11 cellular contexts compared by ENCODE assay signal in genomic region chr6:83183082-83183828, GRCh38. TPM values are rescaled to one million over a fixed set of nuclear protein-coding genes. Genes with fewer than 3 reads are reported as not detected.
DNase-seq lines count a peak whose midpoint lies in the region; TF ChIP-seq lines count a peak whose summit lies in the region.
"Had no signal": no experiment of that assay in that cellular context is flagged by ENCODE, and none has a peak within 500 bp of the region (broad histone marks: within the 10 kb centered on the region; RNA-seq: fewer than 3 reads in every experiment).

No MANE protein-coding gene starts in this region.

- peaks cover 81 to 82% of the 10 kb centered on the region in 2 experiments for H3K36me3 ChIP-seq in SK-N-SH (replicated peaks in 1 of 2; ENCODE audit: control insufficient read depth in 1 of 2, insufficient read depth in 2 of 2, low read length in 1 of 2)
- peaks cover 25% of the 10 kb centered on the region for H3K36me3 ChIP-seq in CD8-positive, alpha-beta memory T cell (ENCODE audit: insufficient read depth, low read length)
- peaks cover 15% of the 10 kb centered on the region for H3K36me3 ChIP-seq in H7 (replicated peaks; ENCODE audit: control insufficient read depth, insufficient read depth, low read length)

- TF ChIP-seq CTCF in SK-N-SH (IDR thresholded peaks at IDR 0.05): no peak
- no peak for TF ChIP-seq CTCF in fibroblast of mammary gland (conservative IDR thresholded peaks at IDR 0.05; ENCODE audit: control insufficient read depth, insufficient read depth, low read depth, low read length)
- no peak for TF ChIP-seq CTCF in osteocyte (IDR thresholded peaks at IDR 0.05)

- peak overlapping the region; percentile 24; the same call in 1 of the 2 replicates for H3K9ac ChIP-seq in SK-N-SH

- no peaks in the 10 kb centered on the region for H3K27me3 Mint-ChIP-seq in osteocyte (ENCODE audit: unreplicated experiment)
- no peaks in the 10 kb centered on the region for H3K27me3 Mint-ChIP-seq in activated CD4-positive, alpha-beta memory T cell treated with anti-CD3 and anti-CD28 coated beads for 36 hours
- H3K27me3 Mint-ChIP-seq in CD8-positive, alpha-beta memory T cell: no peaks in the 10 kb centered on the region

- no peak overlapping the region for H3K4me3 Mint-ChIP-seq in osteocyte (ENCODE audit: unreplicated experiment)
- no peak overlapping the region for H3K4me3 Mint-ChIP-seq in activated CD4-positive, alpha-beta memory T cell treated with anti-CD3 and anti-CD28 coated beads for 36 hours
- H3K4me3 Mint-ChIP-seq in CD8-positive, alpha-beta memory T cell: no peak overlapping the region
- H3K4me3 Mint-ChIP-seq: GM23338 had no signal

- H3K36me3 Mint-ChIP-seq in osteocyte (ENCODE audit: unreplicated experiment): peaks cover 54% of the 10 kb centered on the region
- H3K36me3 Mint-ChIP-seq in activated CD4-positive, alpha-beta memory T cell treated with anti-CD3 and anti-CD28 coated beads for 36 hours: peaks cover 40% of the 10 kb centered on the region
- H3K36me3 Mint-ChIP-seq in CD8-positive, alpha-beta memory T cell: peaks cover 5 to 74% (median 24%) of the 10 kb centered on the region in 3 donors

- peak overlapping the region in 1 of 2 experiments; percentile 3; a peak in 1 of 4 replicates for H3K4me3 ChIP-seq in SK-N-SH (ENCODE audit: low read depth in 2 of 2, low read length in 1 of 2)
- H3K4me3 ChIP-seq in fibroblast of mammary gland (ENCODE audit: control insufficient read depth, low read depth, low read length): no peak overlapping the region
- no peak overlapping the region for H3K4me3 ChIP-seq in CD8-positive, alpha-beta memory T cell (ENCODE audit: low read length)
- no peak overlapping the region for H3K4me3 ChIP-seq in H7 (ENCODE audit: insufficient read depth, low read depth, low read length)
- H3K4me3 ChIP-seq: cardiac muscle cell, GM23338 had no signal

- peak overlapping the region; percentile 50; the same call in 1 of the 2 replicates for H3K4me2 ChIP-seq in SK-N-SH
- H3K4me2 ChIP-seq: GM23338 had no signal

- H3K9me2 ChIP-seq in SK-N-SH: no peaks in the 10 kb centered on the region

- no peaks in the 10 kb centered on the region for H3K9me3 Mint-ChIP-seq in osteocyte (ENCODE audit: unreplicated experiment)
- no peaks in the 10 kb centered on the region for H3K9me3 Mint-ChIP-seq in activated CD4-positive, alpha-beta memory T cell treated with anti-CD3 and anti-CD28 coated beads for 36 hours
- no peaks in the 10 kb centered on the region for H3K9me3 Mint-ChIP-seq in CD8-positive, alpha-beta memory T cell
- H3K9me3 Mint-ChIP-seq: GM23338 had no signal

- POLR2A ChIA-PET in SK-N-SH (lab: Yijun Ruan, JAX): no interaction called here
- POLR2A ChIA-PET in activated CD4-positive, alpha-beta memory T cell treated with anti-CD3 and anti-CD28 coated beads for 36 hours (lab: Charles Lee): interaction anchor here (0.6 to 0.7 kb wide), 2 partner anchors 8 to 466 kb away, joined by 3 to 4 read pairs; no protein-coding TSS in a partner anchor
- POLR2A ChIA-PET in CD8-positive, alpha-beta memory T cell (lab: Charles Lee): no interaction called here

- DNase-seq in EL (peak; percentile 98), SK-N-SH (no peak), fibroblast of mammary gland (ENCODE audit: low read depth) (peak; percentile 98), osteocyte (ENCODE audit: extremely low spot score, unreplicated experiment) (no peak), NCI-H2107 treated with DMSO at 0.1 percent for 48 hours (lab: John Stamatoyannopoulos, UW; ENCODE audit: unreplicated experiment) (no peak), H7 (no peak)
- DNase-seq in activated CD4-positive, alpha-beta memory T cell treated with anti-CD3 and anti-CD28 coated beads for 36 hours: no peak
- DNase-seq in CD8-positive, alpha-beta memory T cell: no peak
- DNase-seq: NCI-H2029 had no signal

- TF ChIP-seq EP300 in SK-N-SH (IDR thresholded peaks at IDR 0.05; ENCODE audit: borderline replicate concordance in 1 of 2, low read depth in 1 of 2, low read length in 1 of 2): peak in 1 of 2 experiments; percentile 75; a peak in 2 of 4 replicates

- H3K4me1 Mint-ChIP-seq in osteocyte (ENCODE audit: unreplicated experiment): peaks cover 4% of the 10 kb centered on the region
- peaks cover 4% of the 10 kb centered on the region for H3K4me1 Mint-ChIP-seq in activated CD4-positive, alpha-beta memory T cell treated with anti-CD3 and anti-CD28 coated beads for 36 hours (ENCODE audit: low read depth)
- peaks cover 6 to 22% (median 14%) of the 10 kb centered on the region in 3 donors for H3K4me1 Mint-ChIP-seq in CD8-positive, alpha-beta memory T cell

- peak overlapping the region; percentile 61 for H3K27ac Mint-ChIP-seq in osteocyte (ENCODE audit: unreplicated experiment)
- no peak overlapping the region for H3K27ac Mint-ChIP-seq in activated CD4-positive, alpha-beta memory T cell treated with anti-CD3 and anti-CD28 coated beads for 36 hours
- no peak overlapping the region for H3K27ac Mint-ChIP-seq in CD8-positive, alpha-beta memory T cell

- H3K27me3 ChIP-seq in SK-N-SH (ENCODE audit: insufficient read depth) (no peaks in the 10 kb centered on the region), H7 (ENCODE audit: control insufficient read depth, insufficient read depth, low read length) (no peaks in the 10 kb centered on the region)
- H3K27me3 ChIP-seq in CD8-positive, alpha-beta memory T cell (ENCODE audit: insufficient read depth, low read length, poor library complexity, severe bottlenecking): no peaks in the 10 kb centered on the region
- H3K27me3 ChIP-seq: cardiac muscle cell had no signal

- H3K9me3 ChIP-seq in SK-N-SH: no peaks in the 10 kb centered on the region
- no peaks in the 10 kb centered on the region for H3K9me3 ChIP-seq in CD8-positive, alpha-beta memory T cell (ENCODE audit: low read length)

- H3K27ac ChIP-seq in SK-N-SH (ENCODE audit: low read depth in 2 of 2, low read length in 1 of 2): peak overlapping the region; percentile 62 to 90; a peak in 3 of 4 replicates
- H3K27ac ChIP-seq in CD8-positive, alpha-beta memory T cell (ENCODE audit: low read depth, low read length): no peak overlapping the region
- H3K27ac ChIP-seq: cardiac muscle cell had no signal

- TF ChIP-seq RAD21 in SK-N-SH (IDR thresholded peaks at IDR 0.05; ENCODE audit: low read length): no peak

- CTCF ChIA-PET in SK-N-SH (lab: Yijun Ruan, JAX): interaction anchor here (0.8 to 1.8 kb wide), 4 partner anchors 9 to 118 kb away, joined by 3 to 5 read pairs (median 3); partner anchors contain the start of gene UBE3D
- CTCF ChIA-PET in activated CD4-positive, alpha-beta memory T cell treated with anti-CD3 and anti-CD28 coated beads for 36 hours (lab: Charles Lee): interaction anchor here (1.0 kb wide), 1 partner anchor 116 kb away, joined by 4 read pairs; the partner anchor contains the start of gene DOP1A
- CTCF ChIA-PET in CD8-positive, alpha-beta memory T cell (lab: Charles Lee): interaction anchor here (0.9 to 1.5 kb wide), 3 partner anchors 32 to 118 kb away, joined by 3 to 4 read pairs (median 4); partner anchors contain the start of genes DOP1A and UBE3D

- peaks cover 6% of the 10 kb centered on the region; the same call in 1 of the 2 replicates for H4K20me1 ChIP-seq in SK-N-SH (ENCODE audit: insufficient read depth)

- 41% methylated on average over 9 of the region's 9 CpGs for WGBS in SK-N-SH (ENCODE audit: low lambda C conversion rate)

- H3K79me2 ChIP-seq in SK-N-SH (ENCODE audit: insufficient read depth): peaks cover 56% of the 10 kb centered on the region

- peaks cover 33% of the 10 kb centered on the region for H3F3A ChIP-seq in SK-N-SH (replicated peaks; ENCODE audit: insufficient read depth)

- intact Hi-C loops in activated CD4-positive, alpha-beta memory T cell treated with anti-CD3 and anti-CD28 coated beads for 36 hours (cut with micrococcal nuclease): no loop called here

- H3K4me1 ChIP-seq in SK-N-SH (ENCODE audit: control insufficient read depth in 1 of 2, insufficient read depth in 2 of 2, low read depth in 1 of 2, low read length in 1 of 2): peaks cover 0 to 23% of the 10 kb centered on the region in 2 experiments; a peak in 2 of 4 replicates
- no peaks in the 10 kb centered on the region for H3K4me1 ChIP-seq in CD8-positive, alpha-beta memory T cell (ENCODE audit: insufficient read depth, low read length)

- H2AFZ ChIP-seq in SK-N-SH (ENCODE audit: low read depth): no peak overlapping the region
- H2AFZ ChIP-seq: GM23338 had no signal

TF ChIP-seq in SK-N-SH, 30 proteins besides CTCF, POLR2A, EP300 and RAD21 (continues in another document):
- no peak for TF ChIP-seq IRF3 (IDR thresholded peaks at IDR 0.05; ENCODE audit: low read depth, low read length)
- no peak for TF ChIP-seq RCOR1 (IDR thresholded peaks at IDR 0.05; ENCODE audit: low read length)

RNA-seq across cellular contexts. Expression of gene PGM3, which starts 9.8 kb away (rescaled TPM):
- polyA plus RNA-seq in SK-N-SH (2012; rRNA removed): 24.2 and 30.2 TPM in 2 replicates
- 28.8 and 30.9 TPM in 2 replicates for polyA plus RNA-seq in SK-N-SH (2012; cell fraction: cytosol; rRNA removed)
- polyA plus RNA-seq in SK-N-SH (2012; cell fraction: nucleus; rRNA removed): 23.1 and 46.3 TPM in 2 replicates
- total RNA-seq in osteocyte: 74.6 and 81.1 TPM in 2 replicates
- 10 to 100 TPM; 20.7 to 24.6 TPM for total RNA-seq in activated CD4-positive, alpha-beta memory T cell treated with anti-CD3 and anti-CD28 coated beads for 36 hours
- total RNA-seq in CD8-positive, alpha-beta memory T cell: 10 to 100 TPM; 18.7 to 19.8 TPM
- polyA plus RNA-seq in CD8-positive, alpha-beta memory T cell: 10.8 TPM
- total RNA-seq in H7 (2014; rRNA removed; shearing (Covaris generic)): 36.9 and 47.4 TPM in 2 replicates

RNA-seq across cellular contexts. Expression of gene RWDD2A, which starts 9.9 kb away (rescaled TPM):
- 3.4 and 5.8 TPM in 2 replicates for polyA plus RNA-seq in SK-N-SH (2012; rRNA removed)
- 4.3 and 4.9 TPM in 2 replicates for polyA plus RNA-seq in SK-N-SH (2012; cell fraction: cytosol; rRNA removed)
- polyA plus RNA-seq in SK-N-SH (2012; cell fraction: nucleus; rRNA removed): 6.1 and 12.4 TPM in 2 replicates
- 7.0 and 8.2 TPM in 2 replicates for total RNA-seq in osteocyte
- 1 to 10 TPM; 2.6 TPM for total RNA-seq in activated CD4-positive, alpha-beta memory T cell treated with anti-CD3 and anti-CD28 coated beads for 36 hours
- total RNA-seq in CD8-positive, alpha-beta memory T cell: 1 to 10 TPM; 1.3 TPM
- polyA plus RNA-seq in CD8-positive, alpha-beta memory T cell: 2.3 TPM
- total RNA-seq in H7 (2014; rRNA removed; shearing (Covaris generic)): 2.6 and 3.2 TPM in 2 replicates

Comparison
In these comparisons a context has a peak if more than half of its experiments do, and no peak if none do; other contexts are left out.
1. DNase-seq: peak in EL (single experiment) and fibroblast of mammary gland (single experiment); none in SK-N-SH (single experiment), osteocyte (single experiment), activated CD4-positive, alpha-beta memory T cell treated with anti-CD3 and anti-CD28 coated beads for 36 hours (single experiment), NCI-H2107 treated with DMSO at 0.1 percent for 48 hours (single experiment), CD8-positive, alpha-beta memory T cell (0 of 5) and H7 (single experiment).